ENCODE assay signal across 14 cellular contexts in genomic region chr10:31939797-31940708, GRCh38. TPM values are rescaled to one million over a fixed set of nuclear protein-coding genes. Genes with fewer than 3 reads are reported as not detected.
A peak's percentile ranks its signal among the peaks of the same experiment; 100 is the strongest.
DNase-seq lines count a peak whose midpoint lies in the region; ATAC-seq and TF ChIP-seq lines count a peak whose summit lies in the region.
"Had no signal": no experiment of that assay in that cellular context is flagged by ENCODE, and none has a peak within 500 bp of the region (broad histone marks: within the 10 kb centered on the region; RNA-seq: fewer than 3 reads in every experiment).

No MANE protein-coding gene starts in this region.

- WGBS in hepatocyte (ENCODE audit: low lambda C conversion rate, missing lambda C conversion rate) = 79% methylated on average over 4 of the region's 4 CpGs
- 94% methylated on average over 4 of the region's 4 CpGs for WGBS in suprapubic skin

- no peaks in the 10 kb centered on the region for H3K27me3 ChIP-seq in HUES48 (ENCODE audit: control insufficient read depth, insufficient read depth, low read length)
- no peaks in the 10 kb centered on the region for H3K27me3 ChIP-seq in hepatocyte
- no peaks in the 10 kb centered on the region for H3K27me3 ChIP-seq in suprapubic skin
- H3K27me3 ChIP-seq: esophagus muscularis mucosa, sigmoid colon had no signal

- H3K9me3 ChIP-seq in HUES48 (ENCODE audit: control insufficient read depth, insufficient read depth, low read length) (no peaks in the 10 kb centered on the region), hepatocyte (ENCODE audit: low read depth) (no peaks in the 10 kb centered on the region), suprapubic skin (no peaks in the 10 kb centered on the region)
- H3K9me3 ChIP-seq: esophagus muscularis mucosa, HAP-1, sigmoid colon had no signal

- H3K4me3 ChIP-seq in HUES48 (ENCODE audit: low read depth, low read length) (no peak overlapping the region), hepatocyte (no peak overlapping the region), suprapubic skin (no peak overlapping the region)
- H3K4me3 ChIP-seq: esophagus muscularis mucosa, HAP-1, sigmoid colon had no signal

- peak; percentile 22 for ATAC-seq in SK-N-SH treated with all-trans-retinoic acid at 6 μM for 48 hours
- no peak for ATAC-seq in GM18909 (IDR thresholded peaks at IDR 0.05; ENCODE audit: poor library complexity, unreplicated experiment)
- no peak for ATAC-seq in GM21526 (IDR thresholded peaks at IDR 0.05; ENCODE audit: low FRiP score, unreplicated experiment)

- peaks cover 19% of the 10 kb centered on the region for H3K4me1 ChIP-seq in HUES48 (ENCODE audit: control insufficient read depth, insufficient read depth, low read length)
- peaks cover 13% of the 10 kb centered on the region for H3K4me1 ChIP-seq in hepatocyte (ENCODE audit: insufficient read depth)
- H3K4me1 ChIP-seq in suprapubic skin = peaks cover 25% of the 10 kb centered on the region

- DNase-seq in hepatocyte (ENCODE audit: low spot score) (no peak), suprapubic skin (ENCODE audit: low spot score in 2 of 2) (no peak), NCI-H345 (lab: John Stamatoyannopoulos, UW) (no peak)
- DNase-seq: activated CD4-positive, alpha-beta T cell treated with anti-CD3 and anti-CD28 coated beads, Interleukin-2, amount 10 ng/mL, durations not matched to agents 7 days and 5 days; immature natural killer cell; NCI-H146; NK-92 treated with Interleukin-12 subunit alpha and Interleukin-12 subunit beta, amount 100 ng/mL, for 24 hours; sigmoid colon had no signal

- H3K4me2 ChIP-seq in hepatocyte = peak overlapping the region; percentile 15

- H3K36me3 ChIP-seq in HUES48 (ENCODE audit: control insufficient read depth, insufficient read depth, low read length) (no peaks in the 10 kb centered on the region), hepatocyte (replicated peaks; ENCODE audit: insufficient read depth, low read depth) (no peaks in the 10 kb centered on the region), suprapubic skin (no peaks in the 10 kb centered on the region)
- H3K36me3 ChIP-seq: esophagus muscularis mucosa, HAP-1, sigmoid colon had no signal

- H3K79me2 ChIP-seq in hepatocyte = no peaks in the 10 kb centered on the region

- H3K9ac ChIP-seq in HUES48 (ENCODE audit: low read depth, low read length) = no peak overlapping the region

- no peak for TF ChIP-seq EP300 in suprapubic skin (IDR thresholded peaks at IDR 0.05)

- peak overlapping the region; percentile 55 for H3K27ac ChIP-seq in HUES48 (ENCODE audit: low read depth, low read length)
- H3K27ac ChIP-seq in hepatocyte = peak overlapping the region; percentile 71
- peak overlapping the region; percentile 59 for H3K27ac ChIP-seq in suprapubic skin
- H3K27ac ChIP-seq: esophagus muscularis mucosa had no signal

- H3K9me2 ChIP-seq in hepatocyte (replicated peaks; ENCODE audit: insufficient read depth) = no peaks in the 10 kb centered on the region

- TF ChIP-seq POLR2A in suprapubic skin (IDR thresholded peaks at IDR 0.05) = no peak

- H4K20me1 ChIP-seq in hepatocyte (ENCODE audit: insufficient read depth, poor library complexity, severe bottlenecking) = no peaks in the 10 kb centered on the region

- H2AFZ ChIP-seq in hepatocyte = no peak overlapping the region

- no peak for TF ChIP-seq CTCF in hepatocyte (IDR thresholded peaks at IDR 0.05; ENCODE audit: poor library complexity)
- no peak for TF ChIP-seq CTCF in suprapubic skin (IDR thresholded peaks at IDR 0.05)

TF ChIP-seq in SK-N-SH treated with all-trans-retinoic acid at 6 μM for 48 hours, 23 proteins besides CTCF, POLR2A, EP300 and RAD21:
- TF ChIP-seq ZNF565 (CRISPR knock-in tag; conservative IDR thresholded peaks at IDR 0.05; ENCODE audit: low read depth) (no peak), PPARA (CRISPR knock-in tag; IDR thresholded peaks at IDR 0.05; ENCODE audit: borderline replicate concordance) (no peak), ZFP3 (CRISPR knock-in tag; IDR thresholded peaks at IDR 0.05) (no peak), PATZ1 (CRISPR knock-in tag; IDR thresholded peaks at IDR 0.05; ENCODE audit: borderline replicate concordance) (no peak), GLIS3 (CRISPR knock-in tag; IDR thresholded peaks at IDR 0.05) (no peak), ZNF70 (CRISPR knock-in tag; IDR thresholded peaks at IDR 0.05) (no peak), CSRNP3 (CRISPR knock-in tag; IDR thresholded peaks at IDR 0.05) (no peak), TOX (CRISPR knock-in tag; IDR thresholded peaks at IDR 0.05; ENCODE audit: borderline replicate concordance) (peak; percentile 43; the same call in 1 of the 2 replicates), BACH2 (CRISPR knock-in tag; IDR thresholded peaks at IDR 0.05; ENCODE audit: borderline replicate concordance) (no peak)

RNA-seq across cellular contexts. Expression of gene ARHGAP12, which starts 11.4 kb away (rescaled TPM):
- total RNA-seq in hepatocyte (55.6 and 56.8 TPM in 2 replicates), suprapubic skin (10 to 100 TPM; 25.7 to 64.5 (median 39.5) TPM)
- 14.9 and 16.4 TPM in 2 replicates for polyA plus RNA-seq in hepatocyte
